In the genomic region with DNA sequence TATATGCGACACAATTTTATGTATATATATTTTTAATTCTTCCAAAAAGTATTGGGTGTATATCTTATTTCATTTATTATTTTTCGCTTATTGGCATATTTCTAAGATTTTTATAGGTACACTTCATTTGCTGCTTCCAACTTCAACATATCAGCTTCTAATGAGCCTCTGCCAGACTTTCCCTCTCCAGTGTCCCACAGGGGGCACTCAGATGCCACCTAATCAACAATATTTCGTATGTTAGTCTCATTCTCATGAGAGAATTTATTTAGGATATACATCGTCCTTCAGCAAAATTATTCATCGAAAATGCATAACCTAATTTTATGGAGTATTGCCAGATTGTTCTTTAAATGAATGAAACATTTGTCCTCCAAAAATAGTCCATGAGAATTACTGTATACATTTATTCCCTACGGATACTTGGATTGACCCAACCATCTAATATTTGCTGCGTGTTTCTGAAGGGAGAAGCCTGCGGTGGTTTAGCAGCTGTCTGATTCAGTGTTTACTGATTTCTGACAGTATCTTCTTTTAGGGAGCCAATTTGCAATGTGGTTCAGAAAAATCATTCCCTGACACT, we compare ENCODE assay signal across 8 cellular contexts.
A peak's percentile ranks its signal among the peaks of the same experiment; 100 is the strongest.
DNase-seq lines count a peak whose midpoint lies in the region; ATAC-seq and TF ChIP-seq lines count a peak whose summit lies in the region.

No MANE protein-coding gene starts in this region.

- TF ChIP-seq EP300 in upper lobe of left lung (IDR thresholded peaks at IDR 0.05), result no peak

- peaks cover 12% of the 10 kb centered on the region for H3K4me1 Mint-ChIP-seq in activated T-cell treated with anti-CD3 and anti-CD28 coated beads, Interleukin-2, amount 50 U/mL, for 4 hours (ENCODE audit: low read depth)

- no peak for ATAC-seq in activated T-cell treated with anti-CD3 and anti-CD28 coated beads, Interleukin-2, amount 50 U/mL, for 4 hours
- ATAC-seq in upper lobe of left lung (ENCODE audit: low FRiP score in 2 of 2) (no peak), GM18505 (IDR thresholded peaks at IDR 0.05; ENCODE audit: unreplicated experiment) (no peak), GM19324 (IDR thresholded peaks at IDR 0.05; ENCODE audit: low FRiP score, unreplicated experiment) (no peak)

- peaks cover 3% of the 10 kb centered on the region; the same call in 1 of the 2 replicates for H3K9me3 ChIP-seq in AG04450 (ENCODE audit: control insufficient read depth, insufficient read depth, low read length)
- H3K9me3 ChIP-seq in upper lobe of left lung, result no peaks in the 10 kb centered on the region

- CTCF ChIA-PET in AG04450 (lab: Charles Lee), result interaction anchor here (0.5 to 6.0 kb wide), 47 partner anchors 9 to 855 kb away, joined by 3 to 60 read pairs (median 5); partner anchors contain the start of genes ANXA2R and TMEM267

- H3K27ac ChIP-seq in AG04450 (ENCODE audit: low read depth, low read length) (no peak overlapping the region), upper lobe of left lung (no peak overlapping the region)

- peaks cover 3% of the 10 kb centered on the region for H3K27me3 Mint-ChIP-seq in activated T-cell treated with anti-CD3 and anti-CD28 coated beads, Interleukin-2, amount 50 U/mL, for 4 hours (ENCODE audit: low read depth)

- H3K27me3 ChIP-seq in AG04450 (ENCODE audit: control insufficient read depth, insufficient read depth, low read length) (peaks cover 4% of the 10 kb centered on the region), kidney epithelial cell (ENCODE audit: control insufficient read depth, insufficient read depth, low read length) (peaks cover 2% of the 10 kb centered on the region), upper lobe of left lung (no peaks in the 10 kb centered on the region)

- no peaks in the 10 kb centered on the region for H3K36me3 ChIP-seq in kidney epithelial cell (ENCODE audit: control insufficient read depth, insufficient read depth, low read length)
- H3K36me3 ChIP-seq in upper lobe of left lung, result no peaks in the 10 kb centered on the region

- peak; percentile 13 for DNase-seq in AG04450 (ENCODE audit: low read depth, low spot score)
- DNase-seq in GM10266 (ENCODE audit: extremely low spot score), result no peak
- peak; percentile 65 for DNase-seq in NCI-H460 (ENCODE audit: extremely low read depth, low read depth)
- peak; percentile 55 for DNase-seq in activated T-cell treated with anti-CD3 and anti-CD28 coated beads, Interleukin-2, amount 50 U/mL, for 4 hours
- DNase-seq in kidney epithelial cell (ENCODE audit: low read depth), result no peak
- DNase-seq in upper lobe of left lung, result no peak

- POLR2A ChIA-PET in AG04450 (lab: Yijun Ruan, JAX), result interaction anchor here (0.6 to 1.3 kb wide), 5 partner anchors 81 to 154 kb away, joined by 3 to 4 read pairs (median 3); no protein-coding TSS in a partner anchor

- H3K4me3 Mint-ChIP-seq in activated T-cell treated with anti-CD3 and anti-CD28 coated beads, Interleukin-2, amount 50 U/mL, for 4 hours, result no peak overlapping the region

- H3K4me3 ChIP-seq in AG04450 (ENCODE audit: low read depth, low read length) (no peak overlapping the region), kidney epithelial cell (ENCODE audit: low read depth, low read length) (no peak overlapping the region), upper lobe of left lung (no peak overlapping the region)

- TF ChIP-seq CTCF in AG04450 (IDR thresholded peaks at IDR 0.05; ENCODE audit: low read depth, low read length) (peak; percentile 64), GM10266 (IDR thresholded peaks at IDR 0.05; ENCODE audit: control insufficient read depth, insufficient read depth, low read depth, missing control alignments) (peak; percentile 46), kidney epithelial cell (IDR thresholded peaks at IDR 0.05; ENCODE audit: insufficient read depth, low read length, poor library complexity, severe bottlenecking) (peak; percentile 48), upper lobe of left lung (IDR thresholded peaks at IDR 0.05) (peak in 4 of 6 experiments; percentile 39 to 55 (median 42))

- H3K4me1 ChIP-seq in upper lobe of left lung, result peaks cover 4 to 12% (median 10%) of the 10 kb centered on the region in 4 donors

- no peak for TF ChIP-seq POLR2A in upper lobe of left lung (IDR thresholded peaks at IDR 0.05)
- TF ChIP-seq POLR2A in GM18505 (IDR thresholded peaks at IDR 0.05; ENCODE audit: borderline replicate concordance, extremely low read depth, insufficient read depth, insufficient read length), result no peak

- no peaks in the 10 kb centered on the region for H3K36me3 Mint-ChIP-seq in activated T-cell treated with anti-CD3 and anti-CD28 coated beads, Interleukin-2, amount 50 U/mL, for 4 hours (ENCODE audit: insufficient read depth)

- 55 to 57% methylated on average over 8 of the region's 8 CpGs for WGBS in upper lobe of left lung, 2 donors

- no peaks in the 10 kb centered on the region for H3K9me3 Mint-ChIP-seq in activated T-cell treated with anti-CD3 and anti-CD28 coated beads, Interleukin-2, amount 50 U/mL, for 4 hours

Comparison
In these comparisons a context has a peak if more than half of its experiments do, and no peak if none do; other contexts are left out.
1. DNase-seq: peak in AG04450 (single experiment), NCI-H460 (single experiment) and activated T-cell treated with anti-CD3 and anti-CD28 coated beads, Interleukin-2, amount 50 U/mL, for 4 hours (single experiment); none in GM10266 (single experiment), kidney epithelial cell (single experiment) and upper lobe of left lung (0 of 2).
2. Peak in every context shown above with its lines, with median percentiles within 50 percentile points of each other: CTCF ChIP-seq.